ENCODE assay signal across 23 cellular contexts in the genomic region with DNA sequence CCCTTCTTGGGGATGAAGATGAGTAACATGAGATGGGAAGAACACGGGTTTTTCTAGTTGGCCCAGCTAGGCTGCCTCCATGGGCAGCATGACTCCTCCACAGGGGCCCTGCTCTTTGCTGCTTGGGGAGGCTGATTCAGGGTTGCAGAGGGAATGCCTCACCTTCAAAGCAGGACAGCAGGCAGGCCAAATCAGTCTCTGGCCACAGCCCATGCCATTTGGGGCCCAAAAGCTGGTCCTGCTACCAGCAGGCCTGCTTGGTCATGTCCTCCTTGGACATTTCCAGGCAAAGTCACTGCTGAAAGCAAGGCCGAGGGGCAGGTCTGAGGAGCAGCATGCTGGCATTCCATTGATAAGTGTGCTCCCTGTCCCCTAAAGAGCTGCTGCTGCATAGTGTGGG. TPM values are rescaled to one million over a fixed set of nuclear protein-coding genes. Genes with fewer than 3 reads are reported as not detected.
A peak's percentile ranks its signal among the peaks of the same experiment; 100 is the strongest.
DNase-seq lines count a peak whose midpoint lies in the region; ATAC-seq and TF ChIP-seq lines count a peak whose summit lies in the region.
"Had no signal": no experiment of that assay in that cellular context is flagged by ENCODE, and none has a peak within 500 bp of the region (broad histone marks: within the 10 kb centered on the region; RNA-seq: fewer than 3 reads in every experiment).

No MANE protein-coding gene starts in this region.

- TF ChIP-seq CTCF in natural killer cell (IDR thresholded peaks at IDR 0.05) = no peak

- no peak for ATAC-seq in natural killer cell
- ATAC-seq in natural killer cell treated with Interleukin-12 subunit alpha and Interleukin-12 subunit beta and Interleukin-15 and Interleukin-18, amount 100 ng/mL, for 72 hours = no peak
- no peak for ATAC-seq in effector memory CD8-positive, alpha-beta T cell (replicated peaks)
- ATAC-seq: HCT116 had no signal

- H2AFZ ChIP-seq in neuronal stem cell (ENCODE audit: low read length) = no peak overlapping the region
- H2AFZ ChIP-seq: PC-9 had no signal

- no peak overlapping the region for H2AK5ac ChIP-seq in neuronal stem cell (ENCODE audit: low read depth, low read length)

- H3K27ac Mint-ChIP-seq in natural killer cell (peak overlapping the region in 1 of 2 donors; percentile 58), immature natural killer cell (peak overlapping the region in 1 of 6 donors; percentile 32)
- no peak overlapping the region for H3K27ac Mint-ChIP-seq in natural killer cell treated with Interleukin-12 subunit alpha and Interleukin-12 subunit beta and Interleukin-15 and Interleukin-18, amount 100 ng/mL, for 72 hours
- peak overlapping the region; percentile 8 to 77 for H3K27ac Mint-ChIP-seq in effector memory CD8-positive, alpha-beta T cell
- H3K27ac Mint-ChIP-seq: CD4-positive, alpha-beta T cell had no signal

- no peak overlapping the region for H3K4ac ChIP-seq in neuronal stem cell (ENCODE audit: low read length)

- H3K36me3 Mint-ChIP-seq in natural killer cell (peaks cover 8% of the 10 kb centered on the region), immature natural killer cell (peaks cover 15 to 54% (median 28%) of the 10 kb centered on the region in 3 donors)
- peaks cover 19% of the 10 kb centered on the region for H3K36me3 Mint-ChIP-seq in natural killer cell treated with Interleukin-12 subunit alpha and Interleukin-12 subunit beta and Interleukin-15 and Interleukin-18, amount 100 ng/mL, for 72 hours
- peaks cover 78% of the 10 kb centered on the region for H3K36me3 Mint-ChIP-seq in effector memory CD8-positive, alpha-beta T cell (ENCODE audit: insufficient read depth)

- no peak overlapping the region for H3K14ac ChIP-seq in neuronal stem cell (ENCODE audit: low read length)

- H3K9ac ChIP-seq in neuronal stem cell (ENCODE audit: low read depth, low read length, poor library complexity) = no peak overlapping the region
- H3K9ac ChIP-seq: KMS-11 had no signal

- H2BK12ac ChIP-seq in neuronal stem cell (ENCODE audit: low read length) = no peak overlapping the region

- WGBS in neuronal stem cell (ENCODE audit: extremely low coverage in 2 of 2, insufficient read length in 2 of 2, insufficient replicate concordance in 1 of 2), 2 donors = no CpG with 5 or more reads among the region's 2 CpGs

- H3K4me1 Mint-ChIP-seq in natural killer cell = peaks cover 0 to 11% of the 10 kb centered on the region in 2 donors
- H3K4me1 Mint-ChIP-seq in natural killer cell treated with Interleukin-12 subunit alpha and Interleukin-12 subunit beta and Interleukin-15 and Interleukin-18, amount 100 ng/mL, for 72 hours (ENCODE audit: low read depth in 2 of 2) = peaks cover 0 to 3% of the 10 kb centered on the region in 2 donors
- peaks cover 0 to 9% of the 10 kb centered on the region in 2 donors for H3K4me1 Mint-ChIP-seq in effector memory CD8-positive, alpha-beta T cell (ENCODE audit: low read depth in 2 of 2)
- H3K4me1 Mint-ChIP-seq in immature natural killer cell = no peaks in the 10 kb centered on the region
- H3K4me1 Mint-ChIP-seq: IgD-negative memory B cell had no signal

- H2BK15ac ChIP-seq in neuronal stem cell (ENCODE audit: low read length) = no peak overlapping the region

- H3K27me3 Mint-ChIP-seq in natural killer cell (ENCODE audit: low read depth in 2 of 2) (no peaks in the 10 kb centered on the region), immature natural killer cell (ENCODE audit: low read depth in 3 of 3) (peaks cover 0 to 2% (median under 1%) of the 10 kb centered on the region in 3 donors)
- H3K27me3 Mint-ChIP-seq in natural killer cell treated with Interleukin-12 subunit alpha and Interleukin-12 subunit beta and Interleukin-15 and Interleukin-18, amount 100 ng/mL, for 72 hours = no peaks in the 10 kb centered on the region
- no peaks in the 10 kb centered on the region for H3K27me3 Mint-ChIP-seq in effector memory CD8-positive, alpha-beta T cell
- H3K27me3 Mint-ChIP-seq: CD4-positive, alpha-beta T cell; IgD-negative memory B cell had no signal

- H3K27ac ChIP-seq in neuronal stem cell (replicated peaks; ENCODE audit: low read length) = no peak overlapping the region
- H3K27ac ChIP-seq: KMS-11, PC-9 had no signal

- no peaks in the 10 kb centered on the region for H3K9me3 ChIP-seq in neuronal stem cell (replicated peaks in 1 of 2; ENCODE audit: control insufficient read depth in 2 of 2, insufficient read depth in 1 of 2, low read depth in 1 of 2, low read length in 2 of 2)

- no peak overlapping the region for H2BK5ac ChIP-seq in neuronal stem cell (ENCODE audit: low read length)

- H3K4me1 ChIP-seq in neuronal stem cell (ENCODE audit: control insufficient read depth in 2 of 2, insufficient read depth in 1 of 2, low read depth in 1 of 2, low read length in 2 of 2) = peaks cover 4 to 12% of the 10 kb centered on the region in 2 donors

- peak overlapping the region; percentile 35 for H3K4me3 Mint-ChIP-seq in natural killer cell
- no peak overlapping the region for H3K4me3 Mint-ChIP-seq in natural killer cell treated with Interleukin-12 subunit alpha and Interleukin-12 subunit beta and Interleukin-15 and Interleukin-18, amount 100 ng/mL, for 72 hours
- no peak overlapping the region for H3K4me3 Mint-ChIP-seq in effector memory CD8-positive, alpha-beta T cell
- no peak overlapping the region for H3K4me3 Mint-ChIP-seq in immature natural killer cell
- H3K4me3 Mint-ChIP-seq: CD4-positive, alpha-beta T cell; IgD-negative memory B cell had no signal

- H2BK120ac ChIP-seq in neuronal stem cell (ENCODE audit: low read depth, low read length) = no peak overlapping the region

- intact Hi-C loops in natural killer cell (cut with micrococcal nuclease) = loop anchor here (10.0 kb wide), 1 partner anchor 133 kb away; no protein-coding TSS in a partner anchor

- H4K8ac ChIP-seq in neuronal stem cell (ENCODE audit: low read depth, low read length) = no peak overlapping the region

- DNase-seq in natural killer cell = no peak
- DNase-seq in natural killer cell treated with Interleukin-12 subunit alpha and Interleukin-12 subunit beta and Interleukin-15 and Interleukin-18, amount 100 ng/mL, for 72 hours (ENCODE audit: low spot score) = no peak
- DNase-seq in effector memory CD8-positive, alpha-beta T cell = no peak
- DNase-seq in neuronal stem cell (ENCODE audit: low spot score) = no peak
- no peak for DNase-seq in immature natural killer cell
- no peak for DNase-seq in amniotic stem cell (lab: John Stamatoyannopoulos, UW)
- no peak for DNase-seq in SHP77 (lab: John Stamatoyannopoulos, UW)
- DNase-seq: 8988T; CD4-positive, alpha-beta T cell; NCI-H1092; NCI-H1436; NCI-H2029; NCI-H446 treated with DMSO at 0.1 percent for 48 hours; NCI-H526; NCI-H82; NK-92 treated with Interleukin-12 subunit alpha and Interleukin-12 subunit beta, amount 100 ng/mL, for 24 hours; PC-9; SHP77 treated with DMSO at 0.1 percent for 48 hours had no signal

- H3K27me3 ChIP-seq in neuronal stem cell (ENCODE audit: control insufficient read depth in 3 of 3, insufficient read depth in 3 of 3, low read depth in 1 of 3, low read length in 3 of 3) = no peaks in the 10 kb centered on the region

- H4K91ac ChIP-seq in neuronal stem cell (ENCODE audit: low read depth, low read length, poor library complexity) = no peak overlapping the region

- peak overlapping the region; percentile 38 for H3K23ac ChIP-seq in neuronal stem cell (ENCODE audit: low read depth, low read length, poor library complexity)

- no peaks in the 10 kb centered on the region for H3K79me1 ChIP-seq in neuronal stem cell (ENCODE audit: low read depth, low read length)

- no peak overlapping the region for H3K4me3 ChIP-seq in neuronal stem cell (ENCODE audit: low read length in 2 of 2)
- H3K4me3 ChIP-seq: PC-9 had no signal

- H3K36me3 ChIP-seq in neuronal stem cell (replicated peaks in 1 of 2; ENCODE audit: control insufficient read depth in 2 of 2, insufficient read depth in 2 of 2, low read length in 2 of 2) = peaks cover 30 to 68% of the 10 kb centered on the region in 2 donors

- H3K9me3 Mint-ChIP-seq in natural killer cell (no peaks in the 10 kb centered on the region), immature natural killer cell (no peaks in the 10 kb centered on the region)
- H3K9me3 Mint-ChIP-seq in natural killer cell treated with Interleukin-12 subunit alpha and Interleukin-12 subunit beta and Interleukin-15 and Interleukin-18, amount 100 ng/mL, for 72 hours = no peaks in the 10 kb centered on the region
- no peaks in the 10 kb centered on the region for H3K9me3 Mint-ChIP-seq in effector memory CD8-positive, alpha-beta T cell
- H3K9me3 Mint-ChIP-seq: CD4-positive, alpha-beta T cell; IgD-negative memory B cell had no signal

- H3K4me2 ChIP-seq in neuronal stem cell (ENCODE audit: insufficient read depth, low read length, poor library complexity, severe bottlenecking) = no peak overlapping the region
- H3K4me2 ChIP-seq: KMS-11, PC-9 had no signal

- no peak overlapping the region for H3K18ac ChIP-seq in neuronal stem cell (ENCODE audit: low read length)

RNA-seq across cellular contexts. Expression of a gene that starts 13.8 kb away (rescaled TPM):
- total RNA-seq in natural killer cell = 10 to 100 TPM in 2 of 3 donors, 1 to 10 TPM in 1; 9.7 to 21.5 (median 13.9) TPM
- 1 to 10 TPM; 2.0 to 3.4 TPM for total RNA-seq in natural killer cell treated with Interleukin-12 subunit alpha and Interleukin-12 subunit beta and Interleukin-15 and Interleukin-18, amount 100 ng/mL, for 72 hours
- 13.4 TPM for polyA plus RNA-seq in neuronal stem cell (2013, experiment 1 of 2)
- 11.6 TPM for polyA plus RNA-seq in neuronal stem cell (2013, experiment 2 of 2)
- polyA plus RNA-seq in immature natural killer cell = under 1 TPM in 2 of 3 donors, not detected in 1; 0.08 to 0.09 TPM

RNA-seq across cellular contexts. Expression of a gene that starts 24.4 kb away (rescaled TPM):
- 100 to 1,000 TPM; 124 to 214 (median 141) TPM for total RNA-seq in natural killer cell
- total RNA-seq in natural killer cell treated with Interleukin-12 subunit alpha and Interleukin-12 subunit beta and Interleukin-15 and Interleukin-18, amount 100 ng/mL, for 72 hours = 10 to 100 TPM; 22.8 to 28.5 TPM
- polyA plus RNA-seq in neuronal stem cell (2013, experiment 1 of 2) = 7.4 TPM
- 7.4 TPM for polyA plus RNA-seq in neuronal stem cell (2013, experiment 2 of 2)
- polyA plus RNA-seq in immature natural killer cell = 10 to 100 TPM; 16.5 to 32.7 (median 20.8) TPM

RNA-seq across cellular contexts. Expression of a gene that starts 35.4 kb away (rescaled TPM):
- total RNA-seq in natural killer cell = 1 to 10 TPM; 3.7 to 6.8 (median 3.9) TPM
- 1 to 10 TPM; 4.2 to 4.9 TPM for total RNA-seq in natural killer cell treated with Interleukin-12 subunit alpha and Interleukin-12 subunit beta and Interleukin-15 and Interleukin-18, amount 100 ng/mL, for 72 hours
- 0.95 TPM for polyA plus RNA-seq in neuronal stem cell (2013, experiment 1 of 2)
- 0.93 TPM for polyA plus RNA-seq in neuronal stem cell (2013, experiment 2 of 2)
- not detected for polyA plus RNA-seq in immature natural killer cell
- total RNA-seq: H4, RPMI7951 had no signal
- polyA plus RNA-seq: IgD-negative memory B cell had no signal

RNA-seq across cellular contexts. Expression of a gene that starts 46.0 kb away (rescaled TPM):
- total RNA-seq in natural killer cell = 10 to 100 TPM; 61.3 to 75.8 (median 67.6) TPM
- 10 to 100 TPM; 55.3 to 62.8 TPM for total RNA-seq in natural killer cell treated with Interleukin-12 subunit alpha and Interleukin-12 subunit beta and Interleukin-15 and Interleukin-18, amount 100 ng/mL, for 72 hours
- 23.1 TPM for polyA plus RNA-seq in neuronal stem cell (2013, experiment 1 of 2)
- polyA plus RNA-seq in neuronal stem cell (2013, experiment 2 of 2) = 19.6 TPM
- polyA plus RNA-seq in immature natural killer cell = 10 to 100 TPM; 51.0 to 69.9 (median 51.2) TPM

RNA-seq across cellular contexts. Expression of a gene that starts 50.8 kb away (rescaled TPM):
- total RNA-seq in natural killer cell = 1 to 10 TPM in 2 of 3 donors, under 1 TPM in 1; 0.40 to 1.7 (median 1.0) TPM
- 1 to 10 TPM in 1 of 2 donors, not detected in 1; 2.0 TPM for total RNA-seq in natural killer cell treated with Interleukin-12 subunit alpha and Interleukin-12 subunit beta and Interleukin-15 and Interleukin-18, amount 100 ng/mL, for 72 hours
- polyA plus RNA-seq in neuronal stem cell (2013, experiment 1 of 2) = 16.5 TPM
- polyA plus RNA-seq in neuronal stem cell (2013, experiment 2 of 2) = 15.7 TPM
- polyA plus RNA-seq in immature natural killer cell = under 1 TPM in 1 of 3 donors, not detected in 2; 0.96 TPM
- total RNA-seq: H4 had no signal

Comparison
In these comparisons a context has a peak if more than half of its experiments do, and no peak if none do; other contexts are left out.
1. RNA of a gene that starts 24.4 kb away (total RNA-seq): 124 to 214 TPM in natural killer cell; 22.8 to 28.5 TPM in natural killer cell treated with Interleukin-12 subunit alpha and Interleukin-12 subunit beta and Interleukin-15 and Interleukin-18, amount 100 ng/mL, for 72 hours; every median in the first group is over 4 times any median in the second.
2. H3K27ac Mint-ChIP-seq: peak in effector memory CD8-positive, alpha-beta T cell (2 of 2); none in natural killer cell treated with Interleukin-12 subunit alpha and Interleukin-12 subunit beta and Interleukin-15 and Interleukin-18, amount 100 ng/mL, for 72 hours (0 of 2).